ENCODE assay signal across 23 cellular contexts in genomic region chr1:2081326-2081885, GRCh38.
"Had no signal": no experiment of that assay in that cellular context is flagged by ENCODE, and none has a peak within 500 bp of the region (broad histone marks: within the 10 kb centered on the region; RNA-seq: fewer than 3 reads in every experiment).

No MANE protein-coding gene starts in this region.

- H3K36me3 ChIP-seq: colonic mucosa, gastrocnemius medialis, heart right ventricle, lower lobe of right lung had no signal

- DNase-seq: colonic mucosa; cortex of kidney; effector CD8-positive, alpha-beta T cell; effector memory CD8-positive, alpha-beta T cell; endodermal cell; erythroblast; esophagus squamous epithelium; foreskin fibroblast; foreskin melanocyte; gastrocnemius medialis; glutamatergic neuron; head of caudate nucleus; hippocampal formation; left cardiac atrium; left ventricle myocardium superior; lower lobe of right lung; mesenchymal stem cell; mucosa of descending colon; naive B cell had no signal

- H3K9me3 ChIP-seq: colonic mucosa had no signal

- H3K4me1 ChIP-seq: colonic mucosa, esophagus squamous epithelium, gastrocnemius medialis, heart right ventricle, left lung, lower lobe of right lung had no signal

- H3K27ac ChIP-seq: colonic mucosa, epithelial cell of prostate, esophagus squamous epithelium, gastrocnemius medialis, heart right ventricle, left lung, lower lobe of right lung had no signal

- H3K4me3 ChIP-seq: colonic mucosa, esophagus squamous epithelium, gastrocnemius medialis, heart right ventricle, left lung, lower lobe of right lung, mucosa of descending colon had no signal

- H3K27me3 ChIP-seq: colonic mucosa, esophagus squamous epithelium, left lung had no signal

- ATAC-seq: effector memory CD8-positive, alpha-beta T cell; esophagus mucosa; gastrocnemius medialis; left cardiac atrium; left lung; left ventricle myocardium superior; mucosa of descending colon had no signal
